ENCODE assay signal across 1 cellular context in genomic region chr18:79104137-79104536, GRCh38.
TF ChIP-seq lines count a peak whose summit lies in the region.

No MANE protein-coding gene starts in this region.

TF ChIP-seq in GM12891, 5 proteins besides CTCF, POLR2A, EP300 and RAD21 (continued from another document):
- no peak for TF ChIP-seq POLR2AphosphoS5 (IDR thresholded peaks at IDR 0.05; ENCODE audit: low read depth, low read length)
TF ChIP-seq in GM12891: peak in this region for 1.
